In the genomic region with DNA sequence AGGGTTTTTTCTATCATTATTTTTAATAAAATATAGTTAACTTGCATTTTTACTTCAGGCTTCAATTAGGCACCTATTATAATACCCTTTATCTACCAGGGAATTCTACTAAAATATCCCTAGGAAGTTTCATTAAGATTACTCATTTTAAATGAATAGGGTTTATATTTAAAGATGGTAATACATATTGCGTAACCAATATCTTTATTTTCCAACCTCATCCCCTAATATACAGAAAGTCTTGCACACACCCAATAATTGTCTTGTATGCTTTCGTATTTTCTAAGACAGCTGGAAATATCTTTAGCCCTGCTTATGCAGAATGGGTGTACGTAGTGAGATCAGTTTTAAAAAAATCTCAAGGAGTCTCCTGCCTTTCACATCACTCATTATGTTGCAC, we compare ENCODE assay signal across 7 cellular contexts.
"Had no signal": no experiment of that assay in that cellular context is flagged by ENCODE, and none has a peak within 500 bp of the region (broad histone marks: within the 10 kb centered on the region; RNA-seq: fewer than 3 reads in every experiment).

No MANE protein-coding gene starts in this region.

- H3K4me2 ChIP-seq: KMS-11 had no signal

- DNase-seq: Karpas-422, Kasumi-1, KBM-7, KG1 had no signal

- H3K9ac ChIP-seq: KMS-11 had no signal

- FAIRE-seq: HTR-8/SVneo had no signal

- H3K27ac ChIP-seq: HL-60, KMS-11 had no signal
